In genomic region chr1:241396747-241397691, GRCh38 we compare ENCODE assay signal across 27 cellular contexts. TPM values are rescaled to one million over a fixed set of nuclear protein-coding genes. Genes with fewer than 3 reads are reported as not detected.
A peak's percentile ranks its signal among the peaks of the same experiment; 100 is the strongest.
DNase-seq lines count a peak whose midpoint lies in the region; ATAC-seq and TF ChIP-seq lines count a peak whose summit lies in the region.
"Had no signal": no experiment of that assay in that cellular context is flagged by ENCODE, and none has a peak within 500 bp of the region (broad histone marks: within the 10 kb centered on the region; RNA-seq: fewer than 3 reads in every experiment).

No MANE protein-coding gene starts in this region.

- H3K9me3 ChIP-seq in PC-3 (ENCODE audit: low read length) = no peaks in the 10 kb centered on the region
- H3K9me3 ChIP-seq in trophoblast cell (ENCODE audit: insufficient read depth, low read depth, low read length) = no peaks in the 10 kb centered on the region
- no peaks in the 10 kb centered on the region for H3K9me3 ChIP-seq in stomach
- H3K9me3 ChIP-seq: gastrocnemius medialis, right atrium auricular region, SJSA1, upper lobe of right lung had no signal

- ATAC-seq in PC-3 (peak; percentile 56), GM18505 (IDR thresholded peaks at IDR 0.05; ENCODE audit: unreplicated experiment) (no peak)
- ATAC-seq: esophagus mucosa, gastrocnemius medialis, upper lobe of right lung had no signal

- intact Hi-C loops in PC-3 (cut with micrococcal nuclease) = loop anchor here (10.0 kb wide), 2 partner anchors 172 to 662 kb away; no protein-coding TSS in a partner anchor
- intact Hi-C loops in stomach (cut with DNase I; ENCODE audit: low total_unique reads) = no loop called here

- no peaks in the 10 kb centered on the region for H3K79me1 ChIP-seq in trophoblast cell (ENCODE audit: low read length)

- H3K27me3 ChIP-seq in PC-3 (ENCODE audit: low read length) (no peaks in the 10 kb centered on the region), trophoblast cell (ENCODE audit: insufficient read depth, low read length) (no peaks in the 10 kb centered on the region), stomach (no peaks in the 10 kb centered on the region)
- H3K27me3 ChIP-seq: gastrocnemius medialis, right atrium auricular region, upper lobe of right lung had no signal

- H3K27me3 Mint-ChIP-seq in endothelial cell (ENCODE audit: unreplicated experiment) = no peaks in the 10 kb centered on the region

- H4K8ac ChIP-seq in trophoblast cell (ENCODE audit: low read depth, low read length) = no peak overlapping the region

- H3K4me1 Mint-ChIP-seq in endothelial cell (ENCODE audit: unreplicated experiment) = peaks cover 28% of the 10 kb centered on the region
- H3K4me1 Mint-ChIP-seq: CD14-positive monocyte had no signal

- no peaks in the 10 kb centered on the region for H3K36me3 Mint-ChIP-seq in endothelial cell (ENCODE audit: low read depth, unreplicated experiment)
- H3K36me3 Mint-ChIP-seq: CD14-positive monocyte had no signal

- no peaks in the 10 kb centered on the region; the same call in 1 of the 2 replicates for H3K9me2 ChIP-seq in PC-3 (replicated peaks; ENCODE audit: low read length)

- WGBS in trophoblast cell (ENCODE audit: extremely low coverage, insufficient coverage, insufficient read length) = no CpG with 5 or more reads among the region's 6 CpGs
- WGBS in stomach, 5 donors = 52 to 70% (median 67%) methylated on average over 6 of the region's 6 CpGs

- H2AK5ac ChIP-seq in trophoblast cell (ENCODE audit: low read length) = no peak overlapping the region

- no peak overlapping the region for H2BK120ac ChIP-seq in trophoblast cell (ENCODE audit: insufficient read depth, low read length, poor library complexity)

- no peak overlapping the region for H3K14ac ChIP-seq in trophoblast cell (ENCODE audit: low read length)

- no peaks in the 10 kb centered on the region for H3F3A ChIP-seq in PC-3 (ENCODE audit: low read length, unreplicated experiment)

- H3K27ac Mint-ChIP-seq in endothelial cell (ENCODE audit: unreplicated experiment) = peak overlapping the region; percentile 11
- H3K27ac Mint-ChIP-seq: CD14-positive monocyte, memory B cell had no signal

- no peaks in the 10 kb centered on the region for H3K9me3 Mint-ChIP-seq in endothelial cell (ENCODE audit: unreplicated experiment)
- H3K9me3 Mint-ChIP-seq: H9 had no signal

- H3K18ac ChIP-seq in trophoblast cell (ENCODE audit: low read length) = no peak overlapping the region

- H2BK12ac ChIP-seq in trophoblast cell (ENCODE audit: low read length) = no peak overlapping the region

- H3K4me3 ChIP-seq in PC-3 (ENCODE audit: low read length) = no peak overlapping the region
- no peak overlapping the region for H3K4me3 ChIP-seq in trophoblast cell (ENCODE audit: low read depth, low read length)
- H3K4me3 ChIP-seq in stomach = no peak overlapping the region
- H3K4me3 ChIP-seq: gastrocnemius medialis, PC-9, right atrium auricular region, SJSA1, upper lobe of right lung had no signal

- no peak overlapping the region for H2BK5ac ChIP-seq in trophoblast cell (ENCODE audit: low read depth, low read length, poor library complexity)

- no peak overlapping the region for H3K4me3 Mint-ChIP-seq in endothelial cell (ENCODE audit: unreplicated experiment)
- H3K4me3 Mint-ChIP-seq: CD14-positive monocyte, H9, memory B cell had no signal

- no TSS peak for BruUV-seq in PC-3 (replicated peaks; lab: Mats Ljungman, UMichigan)

- H3K23ac ChIP-seq in trophoblast cell (ENCODE audit: low read length) = no peak overlapping the region

- H3K27ac ChIP-seq in PC-3 (ENCODE audit: low read length) = no peak overlapping the region
- H3K27ac ChIP-seq in trophoblast cell (ENCODE audit: low read depth, low read length) = no peak overlapping the region
- H3K27ac ChIP-seq in stomach = no peak overlapping the region
- H3K27ac ChIP-seq: gastrocnemius medialis, PC-9, right atrium auricular region, SJSA1, upper lobe of right lung had no signal

- TF ChIP-seq POLR2A in stomach (IDR thresholded peaks at IDR 0.05) = no peak
- TF ChIP-seq POLR2A in GM18505 (IDR thresholded peaks at IDR 0.05; ENCODE audit: borderline replicate concordance, extremely low read depth, insufficient read depth, insufficient read length) = no peak

- POLR2A ChIA-PET in PC-3 (lab: Charles Lee; ENCODE audit: unreplicated experiment) = interaction anchor here (0.6 kb wide), 1 partner anchor 93 kb away, joined by 7 read pairs; no protein-coding TSS in a partner anchor

- H2AFZ ChIP-seq in PC-3 (ENCODE audit: low read length) = peak overlapping the region; percentile 23; the same call in 1 of the 2 replicates
- H2AFZ ChIP-seq in trophoblast cell (ENCODE audit: insufficient read depth, low read length, poor library complexity) = no peak overlapping the region
- H2AFZ ChIP-seq: PC-9 had no signal

- no peak overlapping the region for H3K4ac ChIP-seq in trophoblast cell (ENCODE audit: low read depth, low read length)

- CTCF ChIA-PET in PC-3 (lab: Charles Lee) = no interaction called here

- H3K36me3 ChIP-seq in PC-3 (ENCODE audit: low read depth, low read length) (no peaks in the 10 kb centered on the region), trophoblast cell (ENCODE audit: control insufficient read depth in 1 of 2, insufficient read depth in 2 of 2, low read length in 2 of 2) (no peaks in the 10 kb centered on the region), stomach (no peaks in the 10 kb centered on the region)
- H3K36me3 ChIP-seq: gastrocnemius medialis, right atrium auricular region, SJSA1, upper lobe of right lung had no signal

- DNase-seq in EL (peak; percentile 33), PC-3 (peak; percentile 60), endothelial cell (ENCODE audit: low spot score) (no peak), trophoblast cell (peak; percentile 46 to 58), medulla oblongata (ENCODE audit: extremely low spot score) (no peak), stomach (no peak)
- DNase-seq: activated naive CD4-positive, alpha-beta T cell treated with Interleukin-2 at 50 U/mL for 16 hours; activated T-cell treated with anti-CD3 and anti-CD28 coated beads, Interleukin-2, amount 50 U/mL, for 1 hour; amygdala; central memory CD4-positive, alpha-beta T cell; effector CD4-positive, alpha-beta T cell; gastrocnemius medialis; H9; KG1; NCI-H1930; NCI-H2227 treated with DMSO at 0.1 percent for 48 hours; nucleus accumbens; PC-9; T-helper 1 cell; upper lobe of right lung had no signal

- no peak overlapping the region for H4K91ac ChIP-seq in trophoblast cell (ENCODE audit: low read depth, low read length)

- no peaks in the 10 kb centered on the region for H3K79me2 ChIP-seq in PC-3 (ENCODE audit: low read length)
- H3K79me2 ChIP-seq in trophoblast cell (ENCODE audit: control insufficient read depth, insufficient read depth, low read length, poor library complexity) = no peaks in the 10 kb centered on the region

- no peak overlapping the region for H4K12ac ChIP-seq in trophoblast cell (ENCODE audit: low read depth, low read length)

- H3K4me1 ChIP-seq in PC-3 (ENCODE audit: insufficient read depth, low read length) (peaks cover 26% of the 10 kb centered on the region), trophoblast cell (ENCODE audit: control insufficient read depth in 1 of 2, insufficient read depth in 2 of 2, low read length in 2 of 2) (peaks cover 0 to 7% of the 10 kb centered on the region in 2 experiments), stomach (peaks cover 0 to 5% (median 0%) of the 10 kb centered on the region in 4 donors)
- H3K4me1 ChIP-seq: gastrocnemius medialis, right atrium auricular region, upper lobe of right lung had no signal

- TF ChIP-seq CTCF in PC-3 (conservative IDR thresholded peaks at IDR 0.05; ENCODE audit: low read depth, low read length) = no peak
- TF ChIP-seq CTCF in endothelial cell (IDR thresholded peaks at IDR 0.05; ENCODE audit: unreplicated experiment) = no peak
- TF ChIP-seq CTCF in stomach (IDR thresholded peaks at IDR 0.05) = no peak

- H4K20me1 ChIP-seq in PC-3 (ENCODE audit: low read length) = no peaks in the 10 kb centered on the region

- TF ChIP-seq EP300 in stomach (IDR thresholded peaks at IDR 0.05) = no peak

- H3K9ac ChIP-seq in PC-3 (ENCODE audit: low read length) (no peak overlapping the region), trophoblast cell (ENCODE audit: low read length) (no peak overlapping the region)

- H3K4me2 ChIP-seq in PC-3 (ENCODE audit: low read length) (peak overlapping the region; percentile 11; the same call in 1 of the 2 replicates), trophoblast cell (ENCODE audit: low read length) (no peak overlapping the region)
- H3K4me2 ChIP-seq: PC-9 had no signal

RNA-seq across cellular contexts. Expression of gene RGS7, which starts 40.0 kb away (rescaled TPM):
- 0.15 and 0.29 TPM in 2 replicates for total RNA-seq in PC-3 (2014; rRNA removed)
- total RNA-seq in endothelial cell (ENCODE audit: unreplicated experiment) = 1.4 TPM
- not detected in 2 replicates for polyA plus RNA-seq in trophoblast cell (2013)
- total RNA-seq in stomach = 1 to 10 TPM in 3 of 5 donors, not detected in 2; 1.8 to 2.9 (median 2.2) TPM
- 1 to 10 TPM in 1 of 3 donors, under 1 TPM in 2; 0.23 to 2.0 (median 0.68) TPM for polyA plus RNA-seq in stomach
- total RNA-seq: esophagus mucosa, G401, gastrocnemius medialis, right atrium auricular region, upper lobe of right lung had no signal
- polyA plus RNA-seq: CD14-positive monocyte had no signal

Comparison
In these comparisons a context has a peak if more than half of its experiments do, and no peak if none do; other contexts are left out.
1. DNase-seq: peak in EL (single experiment), PC-3 (single experiment) and trophoblast cell (2 of 2); none in endothelial cell (single experiment), medulla oblongata (single experiment) and stomach (single experiment).